In the genomic region with DNA sequence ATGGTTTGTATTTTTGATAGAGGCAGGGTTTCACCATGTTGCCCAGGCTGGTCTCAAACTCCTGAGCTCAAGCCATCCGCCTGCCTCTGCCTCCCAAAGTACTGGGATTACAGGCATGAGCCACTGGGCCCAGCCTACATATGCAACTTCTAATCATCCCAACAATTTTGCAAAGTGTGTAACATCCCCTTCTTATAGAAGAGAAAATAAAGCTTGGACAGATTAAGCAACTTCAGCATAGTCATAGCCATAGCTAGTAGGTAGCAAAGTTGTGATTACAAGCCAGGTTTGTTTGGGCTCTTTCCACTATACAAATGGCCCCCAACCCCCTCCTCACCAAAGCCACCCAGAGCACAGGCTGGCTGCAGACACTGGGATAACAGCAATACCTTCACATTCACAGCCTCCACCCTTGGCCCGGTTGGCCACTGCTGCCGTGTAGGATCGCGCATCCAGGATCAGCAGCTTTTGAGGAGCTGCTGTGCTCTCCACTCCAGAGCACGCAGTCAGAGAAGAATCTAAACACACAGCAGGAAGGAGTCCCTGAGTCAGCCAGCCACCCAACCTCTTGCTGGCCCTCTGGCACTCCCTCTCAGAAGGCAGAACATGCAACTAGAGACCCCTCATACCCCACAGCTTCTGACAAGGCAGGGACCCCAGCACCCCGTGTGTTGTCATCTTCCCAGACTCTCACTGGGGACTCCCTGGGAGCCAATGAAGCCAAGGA, we compare ENCODE assay signal across 1 cellular context.
A peak's percentile ranks its signal among the peaks of the same experiment; 100 is the strongest.
TF ChIP-seq lines count a peak whose summit lies in the region.

No MANE protein-coding gene starts in this region.

TF ChIP-seq in HepG2, 621 proteins besides CTCF, POLR2A, EP300 and RAD21:
- TF ChIP-seq, protein P1, sequence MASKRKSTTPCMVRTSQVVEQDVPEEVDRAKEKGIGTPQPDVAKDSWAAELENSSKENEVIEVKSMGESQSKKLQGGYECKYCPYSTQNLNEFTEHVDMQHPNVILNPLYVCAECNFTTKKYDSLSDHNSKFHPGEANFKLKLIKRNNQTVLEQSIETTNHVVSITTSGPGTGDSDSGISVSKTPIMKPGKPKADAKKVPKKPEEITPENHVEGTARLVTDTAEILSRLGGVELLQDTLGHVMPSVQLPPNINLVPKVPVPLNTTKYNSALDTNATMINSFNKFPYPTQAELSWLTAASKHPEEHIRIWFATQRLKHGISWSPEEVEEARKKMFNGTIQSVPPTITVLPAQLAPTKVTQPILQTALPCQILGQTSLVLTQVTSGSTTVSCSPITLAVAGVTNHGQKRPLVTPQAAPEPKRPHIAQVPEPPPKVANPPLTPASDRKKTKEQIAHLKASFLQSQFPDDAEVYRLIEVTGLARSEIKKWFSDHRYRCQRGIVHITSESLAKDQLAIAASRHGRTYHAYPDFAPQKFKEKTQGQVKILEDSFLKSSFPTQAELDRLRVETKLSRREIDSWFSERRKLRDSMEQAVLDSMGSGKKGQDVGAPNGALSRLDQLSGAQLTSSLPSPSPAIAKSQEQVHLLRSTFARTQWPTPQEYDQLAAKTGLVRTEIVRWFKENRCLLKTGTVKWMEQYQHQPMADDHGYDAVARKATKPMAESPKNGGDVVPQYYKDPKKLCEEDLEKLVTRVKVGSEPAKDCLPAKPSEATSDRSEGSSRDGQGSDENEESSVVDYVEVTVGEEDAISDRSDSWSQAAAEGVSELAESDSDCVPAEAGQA (IDR thresholded peaks at IDR 0.05; ENCODE audit: low read depth): no peak
- TF ChIP-seq, protein P1 (CRISPR knock-in tag; IDR thresholded peaks at IDR 0.05; ENCODE audit: borderline replicate concordance): no peak
- TF ChIP-seq AGO2 (optimal IDR thresholded peaks at IDR 0.05; ENCODE audit: low read depth, low read length): peak; percentile 31
